Comparison of ENCODE assay signal across 12 cellular contexts in genomic region chr6:56450882-56451739, GRCh38.
DNase-seq lines count a peak whose midpoint lies in the region; ATAC-seq, FAIRE-seq and TF ChIP-seq lines count a peak whose summit lies in the region.
"Had no signal": no experiment of that assay in that cellular context is flagged by ENCODE, and none has a peak within 500 bp of the region (broad histone marks: within the 10 kb centered on the region; RNA-seq: fewer than 3 reads in every experiment).

No MANE protein-coding gene starts in this region.

- peak overlapping the region; percentile 38; the same call in 1 of the 2 replicates for H3K4me2 ChIP-seq in HepG2 (ENCODE audit: low read depth, low read length)

- CTCF ChIA-PET in HepG2 (lab: Yijun Ruan, JAX; ENCODE audit: low intra/inter-chr PET ratio, low total read pairs) = no interaction called here

- no peak overlapping the region for H3K9ac ChIP-seq in HepG2 (ENCODE audit: insufficient read depth, low read depth, low read length)

- POLR2A ChIA-PET in HepG2 (lab: Yijun Ruan, JAX) = interaction anchor here (0.9 to 1.1 kb wide), 2 partner anchors 52 to 91 kb away, joined by 4 to 6 read pairs; no protein-coding TSS in a partner anchor

- TF ChIP-seq RAD21 in HepG2 (CRISPR knock-in tag; IDR thresholded peaks at IDR 0.05) = no peak

- H3K36me3 ChIP-seq in MG63 = no peaks in the 10 kb centered on the region
- no peaks in the 10 kb centered on the region for H3K36me3 ChIP-seq in HepG2 (replicated peaks in 1 of 2; ENCODE audit: control insufficient read depth in 1 of 2, insufficient read depth in 2 of 2, low read length in 2 of 2)
- peaks cover 0 to 2% (median under 1%) of the 10 kb centered on the region in 4 donors for H3K36me3 ChIP-seq in stomach

- no TSS peak for BruUV-seq in HepG2 (replicated peaks; lab: Mats Ljungman, UMichigan)

- ATAC-seq in HepG2 (peak; percentile 90), GM21529 (IDR thresholded peaks at IDR 0.05; ENCODE audit: unreplicated experiment) (no peak), GM18909 (IDR thresholded peaks at IDR 0.05; ENCODE audit: poor library complexity, unreplicated experiment) (no peak)
- ATAC-seq: natural killer cell had no signal

- in situ Hi-C loops in HepG2 (cut with HindIII; ENCODE audit: extremely low pct_ligation_motif_present, low pct_unique_long_range_greater_than_20kb) = no loop called here

- H3K27ac ChIP-seq in HepG2 (ENCODE audit: extremely low read length, insufficient read depth, low read length) (peak overlapping the region; percentile 49), stomach (peak overlapping the region in 1 of 5 donors; percentile 42)

- DNase-seq in MG63 (peak; percentile 64), dedifferentiated amniotic fluid mesenchymal stem cell (ENCODE audit: extremely low spot score) (peak; percentile 58), HepG2 (ENCODE audit: low spot score) (peak; percentile 55), stomach (peak; percentile 77), urothelium cell line (ENCODE audit: low spot score) (no peak), NCI-H1417 treated with DMSO at 0.1 percent for 48 hours (lab: John Stamatoyannopoulos, UW) (no peak)
- DNase-seq: activated CD4-positive, CD25-positive, alpha-beta regulatory T cell; CD4-positive, alpha-beta memory T cell; natural killer cell; stimulated activated CD4-positive, alpha-beta T cell treated with anti-CD3 and anti-CD28 coated beads, Interleukin-4, amount 100 ng/mL, for 1 hour had no signal

- H3K79me2 ChIP-seq in HepG2 (ENCODE audit: insufficient read depth, low read length) = no peaks in the 10 kb centered on the region

- TF ChIP-seq EP300 in HepG2 (IDR thresholded peaks at IDR 0.05; ENCODE audit: low read depth in 2 of 2, low read length in 2 of 2) (no peak), HepG2 (CRISPR knock-in tag; IDR thresholded peaks at IDR 0.05; ENCODE audit: borderline replicate concordance) (no peak), stomach (IDR thresholded peaks at IDR 0.05) (no peak)

- H3K4me3 ChIP-seq in MG63 = no peak overlapping the region
- H3K4me3 ChIP-seq in HepG2 (replicated peaks in 1 of 3; ENCODE audit: insufficient read depth in 1 of 3, low read depth in 2 of 3, low read length in 3 of 3) = no peak overlapping the region
- H3K4me3 ChIP-seq in stomach = no peak overlapping the region

- no peak for TF ChIP-seq CTCF in HepG2 (CRISPR knock-in tag; IDR thresholded peaks at IDR 0.05)
- no peak for TF ChIP-seq CTCF in stomach (IDR thresholded peaks at IDR 0.05)

- no peaks in the 10 kb centered on the region for H4K20me1 ChIP-seq in HepG2 (ENCODE audit: insufficient read depth, low read length)

- TF ChIP-seq POLR2A in HepG2 (IDR thresholded peaks at IDR 0.05; ENCODE audit: insufficient read depth in 1 of 2, low read depth in 2 of 2, low read length in 2 of 2) = no peak
- TF ChIP-seq POLR2A in stomach (IDR thresholded peaks at IDR 0.05) = no peak

- H3K27me3 ChIP-seq in MG63 (no peaks in the 10 kb centered on the region), HepG2 (ENCODE audit: control insufficient read depth in 1 of 2, insufficient read depth in 2 of 2, low read length in 2 of 2) (no peaks in the 10 kb centered on the region), stomach (no peaks in the 10 kb centered on the region)

- H3K4me1 ChIP-seq in HepG2 (ENCODE audit: insufficient read depth, low read length) (peaks cover 24% of the 10 kb centered on the region), stomach (peaks cover 0 to 11% (median 3%) of the 10 kb centered on the region in 4 donors)

- H2AFZ ChIP-seq in HepG2 (ENCODE audit: low read length) = no peak overlapping the region

- WGBS in HepG2 (ENCODE audit: low lambda C conversion rate) = 14% methylated on average over 2 of the region's 2 CpGs
- WGBS in stomach, 5 donors = 36 to 57% (median 48%) methylated on average over 2 of the region's 2 CpGs

- intact Hi-C loops in HepG2 (cut with micrococcal nuclease; ENCODE audit: unreplicated experiment) = loop anchor here (5.0 kb wide), 2 partner anchors 34 to 79 kb away; no protein-coding TSS in a partner anchor
- intact Hi-C loops in stomach (cut with DNase I; ENCODE audit: low total_unique reads) = no loop called here

- H3K9me3 ChIP-seq in MG63 (no peaks in the 10 kb centered on the region), HepG2 (ENCODE audit: low read length) (no peaks in the 10 kb centered on the region), stomach (no peaks in the 10 kb centered on the region)

- FAIRE-seq in HepG2 (lab: Jason Lieb, UNC) (peak; percentile 90), urothelium cell line (lab: Jason Lieb, UNC) (no peak)

TF ChIP-seq in HepG2, 621 proteins besides CTCF, POLR2A, EP300 and RAD21 (continues in another document):
- TF ChIP-seq SUZ12 (IDR thresholded peaks at IDR 0.05; ENCODE audit: low read depth, low read length) (no peak), NFE2L2 (IDR thresholded peaks at IDR 0.05; ENCODE audit: low read length) (peak; percentile 74), ZNF441 (CRISPR knock-in tag; IDR thresholded peaks at IDR 0.05; ENCODE audit: borderline replicate concordance) (0 out of 2 replicates have a peak, but pooled peaks have one; percentile 30), GATAD2A (CRISPR knock-in tag; IDR thresholded peaks at IDR 0.05) (peak; percentile 28), HNF4G (IDR thresholded peaks at IDR 0.05; ENCODE audit: borderline replicate concordance, low read depth, low read length) (peak; percentile 54), HNF4G (CRISPR knock-in tag; IDR thresholded peaks at IDR 0.05; ENCODE audit: borderline replicate concordance, low read depth) (no peak), MXI1 (IDR thresholded peaks at IDR 0.05; ENCODE audit: borderline replicate concordance, low read depth, low read length) (0 out of 3 replicates have a peak, but pooled peaks have one; percentile 15), FOXA1 (IDR thresholded peaks at IDR 0.05) (no peak), FOXA1 (CRISPR knock-in tag; IDR thresholded peaks at IDR 0.05) (no peak), ZNF644 (CRISPR knock-in tag; IDR thresholded peaks at IDR 0.05; ENCODE audit: low read depth) (peak; percentile 72; the same call in 1 of the 2 replicates), ZNF292 (CRISPR knock-in tag; IDR thresholded peaks at IDR 0.05; ENCODE audit: borderline replicate concordance, low read depth) (peak; percentile 15; the same call in 1 of the 2 replicates), ELF3 (CRISPR knock-in tag; IDR thresholded peaks at IDR 0.05) (peak; percentile 48; the same call in 1 of the 2 replicates), ZNF629 (CRISPR knock-in tag; conservative IDR thresholded peaks at IDR 0.05) (peak; percentile 32; the same call in 1 of the 2 replicates)
- TF ChIP-seq, protein P1, sequence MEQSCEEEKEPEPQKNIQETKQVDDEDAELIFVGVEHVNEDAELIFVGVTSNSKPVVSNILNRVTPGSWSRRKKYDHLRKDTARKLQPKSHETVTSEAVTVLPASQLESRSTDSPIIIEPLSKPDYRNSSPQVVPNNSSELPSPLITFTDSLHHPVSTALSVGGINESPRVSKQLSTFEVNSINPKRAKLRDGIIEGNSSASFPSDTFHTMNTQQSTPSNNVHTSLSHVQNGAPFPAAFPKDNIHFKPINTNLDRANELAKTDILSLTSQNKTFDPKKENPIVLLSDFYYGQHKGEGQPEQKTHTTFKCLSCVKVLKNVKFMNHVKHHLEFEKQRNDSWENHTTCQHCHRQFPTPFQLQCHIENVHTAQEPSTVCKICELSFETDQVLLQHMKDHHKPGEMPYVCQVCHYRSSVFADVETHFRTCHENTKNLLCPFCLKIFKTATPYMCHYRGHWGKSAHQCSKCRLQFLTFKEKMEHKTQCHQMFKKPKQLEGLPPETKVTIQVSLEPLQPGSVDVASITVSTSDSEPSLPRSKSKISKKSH (CRISPR knock-in tag; IDR thresholded peaks at IDR 0.05; ENCODE audit: borderline replicate concordance) = no peak
- TF ChIP-seq, protein P2, sequence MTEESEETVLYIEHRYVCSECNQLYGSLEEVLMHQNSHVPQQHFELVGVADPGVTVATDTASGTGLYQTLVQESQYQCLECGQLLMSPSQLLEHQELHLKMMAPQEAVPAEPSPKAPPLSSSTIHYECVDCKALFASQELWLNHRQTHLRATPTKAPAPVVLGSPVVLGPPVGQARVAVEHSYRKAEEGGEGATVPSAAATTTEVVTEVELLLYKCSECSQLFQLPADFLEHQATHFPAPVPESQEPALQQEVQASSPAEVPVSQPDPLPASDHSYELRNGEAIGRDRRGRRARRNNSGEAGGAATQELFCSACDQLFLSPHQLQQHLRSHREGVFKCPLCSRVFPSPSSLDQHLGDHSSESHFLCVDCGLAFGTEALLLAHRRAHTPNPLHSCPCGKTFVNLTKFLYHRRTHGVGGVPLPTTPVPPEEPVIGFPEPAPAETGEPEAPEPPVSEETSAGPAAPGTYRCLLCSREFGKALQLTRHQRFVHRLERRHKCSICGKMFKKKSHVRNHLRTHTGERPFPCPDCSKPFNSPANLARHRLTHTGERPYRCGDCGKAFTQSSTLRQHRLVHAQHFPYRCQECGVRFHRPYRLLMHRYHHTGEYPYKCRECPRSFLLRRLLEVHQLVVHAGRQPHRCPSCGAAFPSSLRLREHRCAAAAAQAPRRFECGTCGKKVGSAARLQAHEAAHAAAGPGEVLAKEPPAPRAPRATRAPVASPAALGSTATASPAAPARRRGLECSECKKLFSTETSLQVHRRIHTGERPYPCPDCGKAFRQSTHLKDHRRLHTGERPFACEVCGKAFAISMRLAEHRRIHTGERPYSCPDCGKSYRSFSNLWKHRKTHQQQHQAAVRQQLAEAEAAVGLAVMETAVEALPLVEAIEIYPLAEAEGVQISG (CRISPR knock-in tag; IDR thresholded peaks at IDR 0.05) = no peak
- TF ChIP-seq, protein P3, sequence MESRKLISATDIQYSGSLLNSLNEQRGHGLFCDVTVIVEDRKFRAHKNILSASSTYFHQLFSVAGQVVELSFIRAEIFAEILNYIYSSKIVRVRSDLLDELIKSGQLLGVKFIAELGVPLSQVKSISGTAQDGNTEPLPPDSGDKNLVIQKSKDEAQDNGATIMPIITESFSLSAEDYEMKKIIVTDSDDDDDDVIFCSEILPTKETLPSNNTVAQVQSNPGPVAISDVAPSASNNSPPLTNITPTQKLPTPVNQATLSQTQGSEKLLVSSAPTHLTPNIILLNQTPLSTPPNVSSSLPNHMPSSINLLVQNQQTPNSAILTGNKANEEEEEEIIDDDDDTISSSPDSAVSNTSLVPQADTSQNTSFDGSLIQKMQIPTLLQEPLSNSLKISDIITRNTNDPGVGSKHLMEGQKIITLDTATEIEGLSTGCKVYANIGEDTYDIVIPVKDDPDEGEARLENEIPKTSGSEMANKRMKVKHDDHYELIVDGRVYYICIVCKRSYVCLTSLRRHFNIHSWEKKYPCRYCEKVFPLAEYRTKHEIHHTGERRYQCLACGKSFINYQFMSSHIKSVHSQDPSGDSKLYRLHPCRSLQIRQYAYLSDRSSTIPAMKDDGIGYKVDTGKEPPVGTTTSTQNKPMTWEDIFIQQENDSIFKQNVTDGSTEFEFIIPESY (CRISPR knock-in tag; IDR thresholded peaks at IDR 0.05) = no peak

Comparison
In these comparisons a context has a peak if more than half of its experiments do, and no peak if none do; other contexts are left out.
1. DNase-seq: peak in MG63 (single experiment), dedifferentiated amniotic fluid mesenchymal stem cell (single experiment), HepG2 (single experiment) and stomach (single experiment); none in urothelium cell line (single experiment) and NCI-H1417 treated with DMSO at 0.1 percent for 48 hours (single experiment).